In the genomic region with DNA sequence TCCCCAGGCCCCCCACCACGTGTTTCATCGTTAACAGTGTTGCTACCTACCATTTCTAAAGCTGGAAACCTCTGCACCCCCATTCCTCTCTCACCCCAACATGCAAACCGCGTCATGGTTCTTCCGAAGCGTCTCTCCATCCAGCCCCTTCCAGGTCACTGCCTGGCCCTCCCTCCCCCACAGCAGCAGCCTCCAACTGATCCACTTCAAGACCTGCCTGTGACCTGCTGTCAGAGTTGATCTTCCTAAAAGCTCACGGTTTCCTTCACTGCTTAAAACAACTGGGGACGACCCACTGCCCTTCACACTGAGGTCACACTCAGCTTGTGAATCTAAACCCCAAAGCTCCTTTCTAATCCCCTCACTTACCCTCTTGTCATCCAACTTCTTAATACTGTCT, we compare ENCODE assay signal across 15 cellular contexts. TPM values are rescaled to one million over a fixed set of nuclear protein-coding genes. Genes with fewer than 3 reads are reported as not detected.
A peak's percentile ranks its signal among the peaks of the same experiment; 100 is the strongest.
DNase-seq lines count a peak whose midpoint lies in the region; ATAC-seq and FAIRE-seq lines count a peak whose summit lies in the region.
"Had no signal": no experiment of that assay in that cellular context is flagged by ENCODE, and none has a peak within 500 bp of the region (broad histone marks: within the 10 kb centered on the region; RNA-seq: fewer than 3 reads in every experiment).

No MANE protein-coding gene starts in this region.

- H3K4me3 ChIP-seq in skeletal muscle satellite cell (ENCODE audit: low read length) = no peak overlapping the region
- H3K4me3 ChIP-seq: GM12878 had no signal

- peak overlapping the region; percentile 45 for H3K4me2 ChIP-seq in skeletal muscle satellite cell (ENCODE audit: low read length)

- no peak overlapping the region for H3K9ac ChIP-seq in skeletal muscle satellite cell (ENCODE audit: low read depth, low read length)
- H3K9ac ChIP-seq: parathyroid adenoma had no signal

- FAIRE-seq in frontal cortex (lab: Jason Lieb, UNC) = no peak
- FAIRE-seq: endometrium, GM12878 had no signal

- no peaks in the 10 kb centered on the region for H3K27me3 Mint-ChIP-seq in activated naive CD4-positive, alpha-beta T cell treated with anti-CD3 and anti-CD28 coated beads, Interleukin-2, amount 10 ng/mL, durations not matched to agents 7 days and 5 days
- H3K27me3 Mint-ChIP-seq in effector memory CD8-positive, alpha-beta T cell = no peaks in the 10 kb centered on the region

- H3K4me3 Mint-ChIP-seq in activated naive CD4-positive, alpha-beta T cell treated with anti-CD3 and anti-CD28 coated beads, Interleukin-2, amount 10 ng/mL, durations not matched to agents 7 days and 5 days = no peak overlapping the region
- peak overlapping the region; percentile 40 to 55 for H3K4me3 Mint-ChIP-seq in effector memory CD8-positive, alpha-beta T cell

- H3K4me1 ChIP-seq in skeletal muscle satellite cell (ENCODE audit: control insufficient read depth, insufficient read depth, low read length) = peaks cover 20% of the 10 kb centered on the region
- H3K4me1 ChIP-seq: parathyroid adenoma had no signal

- no peaks in the 10 kb centered on the region for H3K9me3 ChIP-seq in skeletal muscle satellite cell (replicated peaks; ENCODE audit: low read length)

- no peak for ATAC-seq in effector memory CD8-positive, alpha-beta T cell (replicated peaks)

- H3K27me3 ChIP-seq in skeletal muscle satellite cell (ENCODE audit: control insufficient read depth, insufficient read depth, low read length) = no peaks in the 10 kb centered on the region

- no peaks in the 10 kb centered on the region for H3K9me3 Mint-ChIP-seq in activated naive CD4-positive, alpha-beta T cell treated with anti-CD3 and anti-CD28 coated beads, Interleukin-2, amount 10 ng/mL, durations not matched to agents 7 days and 5 days
- H3K9me3 Mint-ChIP-seq in effector memory CD8-positive, alpha-beta T cell = no peaks in the 10 kb centered on the region

- peaks cover 67% of the 10 kb centered on the region for H3K4me1 Mint-ChIP-seq in activated naive CD4-positive, alpha-beta T cell treated with anti-CD3 and anti-CD28 coated beads, Interleukin-2, amount 10 ng/mL, durations not matched to agents 7 days and 5 days
- peaks cover 79 to 91% of the 10 kb centered on the region in 2 donors for H3K4me1 Mint-ChIP-seq in effector memory CD8-positive, alpha-beta T cell (ENCODE audit: low read depth in 2 of 2)

- no peak for DNase-seq in activated naive CD4-positive, alpha-beta T cell treated with anti-CD3 and anti-CD28 coated beads, Interleukin-2, amount 10 ng/mL, durations not matched to agents 7 days and 5 days
- DNase-seq in activated naive CD4-positive, alpha-beta T cell treated with Interleukin-2 at 50 U/mL for 16 hours = no peak
- DNase-seq in NCI-H82 treated with DMSO at 0.1 percent for 48 hours (lab: John Stamatoyannopoulos, UW; ENCODE audit: unreplicated experiment) (peak; percentile 39), frontal cortex (ENCODE audit: low spot score in 2 of 2) (no peak), NCI-H2196 (lab: John Stamatoyannopoulos, UW; ENCODE audit: unreplicated experiment) (no peak), AG20443 (ENCODE audit: low spot score) (no peak)
- DNase-seq in effector memory CD8-positive, alpha-beta T cell = no peak
- DNase-seq: kidney glomerular epithelial cell, MM.1S, NCI-H1930, NCI-H446 treated with DMSO at 0.1 percent for 48 hours had no signal

- peaks cover 7% of the 10 kb centered on the region for H3K36me3 ChIP-seq in skeletal muscle satellite cell (ENCODE audit: insufficient read depth, low read length)

- H3K27ac Mint-ChIP-seq in activated naive CD4-positive, alpha-beta T cell treated with anti-CD3 and anti-CD28 coated beads, Interleukin-2, amount 10 ng/mL, durations not matched to agents 7 days and 5 days = peak overlapping the region; percentile 57
- H3K27ac Mint-ChIP-seq in effector memory CD8-positive, alpha-beta T cell = peak overlapping the region; percentile 69 to 72

- CTCF ChIA-PET in activated naive CD4-positive, alpha-beta T cell treated with anti-CD3 and anti-CD28 coated beads, Interleukin-2, amount 10 ng/mL, durations not matched to agents 7 days and 5 days (lab: Charles Lee) = interaction anchor here (0.7 to 1.1 kb wide), 2 partner anchors 9 to 46 kb away, joined by 3 to 4 read pairs; no protein-coding TSS in a partner anchor

- peaks cover 6% of the 10 kb centered on the region for H3K36me3 Mint-ChIP-seq in activated naive CD4-positive, alpha-beta T cell treated with anti-CD3 and anti-CD28 coated beads, Interleukin-2, amount 10 ng/mL, durations not matched to agents 7 days and 5 days
- peaks cover 56% of the 10 kb centered on the region for H3K36me3 Mint-ChIP-seq in effector memory CD8-positive, alpha-beta T cell (ENCODE audit: insufficient read depth)

RNA-seq across cellular contexts. Expression of a gene that starts 47.7 kb away (rescaled TPM):
- 48.5 and 53.5 TPM in 2 replicates for total RNA-seq in skeletal muscle satellite cell (2012; rRNA removed)
- 26.1 TPM for total RNA-seq in frontal cortex
